17 cellular contexts compared by ENCODE assay signal in the genomic region with DNA sequence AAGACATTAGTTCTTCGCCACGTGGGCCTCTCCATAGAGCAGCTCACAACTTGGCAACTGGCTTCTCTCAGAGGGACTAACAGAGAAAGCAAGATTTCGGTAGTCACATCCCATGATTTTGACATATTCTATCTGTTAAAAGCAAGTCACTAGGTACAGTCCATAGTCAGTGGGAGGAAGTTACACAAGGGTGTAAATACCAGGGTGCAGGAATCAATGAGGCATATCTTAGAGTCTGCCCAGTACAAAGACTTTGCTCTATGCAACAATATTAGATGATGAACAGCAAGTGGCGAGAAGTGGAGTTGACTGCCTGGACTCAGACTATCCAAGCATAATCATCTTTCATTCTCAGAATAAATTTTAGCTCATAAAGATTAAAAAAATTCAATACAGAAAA.
DNase-seq lines count a peak whose midpoint lies in the region; ATAC-seq, FAIRE-seq and TF ChIP-seq lines count a peak whose summit lies in the region.
"Had no signal": no experiment of that assay in that cellular context is flagged by ENCODE, and none has a peak within 500 bp of the region (broad histone marks: within the 10 kb centered on the region; RNA-seq: fewer than 3 reads in every experiment).

No MANE protein-coding gene starts in this region.

- H3K4me1 ChIP-seq in OCI-LY7 (ENCODE audit: insufficient read depth, low read length, poor library complexity, severe bottlenecking), result no peaks in the 10 kb centered on the region
- H3K4me1 ChIP-seq in small intestine (ENCODE audit: control insufficient read depth in 2 of 2, insufficient read depth in 1 of 2, low read depth in 1 of 2, low read length in 1 of 2), result no peaks in the 10 kb centered on the region
- H3K4me1 ChIP-seq: HAP-1 had no signal

- BruUV-seq in OCI-LY7 (replicated peaks; lab: Mats Ljungman, UMichigan), result no TSS peak

- no peak for DNase-seq in GM12891 (ENCODE audit: insufficient read length, low spot score)
- no peak for DNase-seq in OCI-LY7 (ENCODE audit: low spot score)
- DNase-seq in left kidney (ENCODE audit: low read depth, low spot score), result peak; percentile 15
- peak; percentile 12 for DNase-seq in small intestine
- DNase-seq in mesothelial cell of epicardium (ENCODE audit: low spot score in 2 of 2, unreplicated experiment in 2 of 2), result no peak
- DNase-seq: 8988T; CD4-positive, CD25-positive, alpha-beta regulatory T cell; DMS53; GF-D8; GOT3; HFFc6 had no signal

- H3K9me3 Mint-ChIP-seq in mesothelial cell of epicardium, result peaks cover 6% of the 10 kb centered on the region

- intact Hi-C loops in OCI-LY7 (cut with micrococcal nuclease; ENCODE audit: unreplicated experiment), result no loop called here

- H2AFZ ChIP-seq in OCI-LY7 (ENCODE audit: low read length), result 0 out of 2 replicates have a peak overlapping the region, but pooled peaks have one; percentile 31

- no peaks in the 10 kb centered on the region for H3K36me3 Mint-ChIP-seq in mesothelial cell of epicardium
- H3K36me3 Mint-ChIP-seq: CD4-positive, CD25-positive, alpha-beta regulatory T cell had no signal

- FAIRE-seq in GM12891 (lab: Jason Lieb, UNC), result peak; percentile 16
- FAIRE-seq in small intestine (lab: Jason Lieb, UNC), result no peak
- FAIRE-seq: HTR-8/SVneo, K562 had no signal

- no peaks in the 10 kb centered on the region for H3K9me2 ChIP-seq in OCI-LY7 (ENCODE audit: insufficient read depth, low read length)

- H3K27ac ChIP-seq in OCI-LY7 (ENCODE audit: low read depth, low read length, poor library complexity, severe bottlenecking) (no peak overlapping the region), small intestine (ENCODE audit: low read depth in 1 of 2, low read length in 1 of 2) (no peak overlapping the region)

- POLR2A ChIA-PET in OCI-LY7 (lab: Charles Lee), result interaction anchor here (1.6 kb wide), 1 partner anchor 10 kb away, joined by 6 read pairs; no protein-coding TSS in a partner anchor

- H3K4me2 ChIP-seq in OCI-LY7 (ENCODE audit: low read length), result no peak overlapping the region

- no peaks in the 10 kb centered on the region for H3K27me3 ChIP-seq in small intestine (ENCODE audit: control insufficient read depth in 2 of 2, insufficient read depth in 2 of 2, low read length in 2 of 2)
- H3K27me3 ChIP-seq: BLaER1 treated with 17β-estradiol and CSF1 and Interleukin-3, amounts not matched to agents 10 nM and 100 nM had no signal

- H3K4me1 Mint-ChIP-seq in mesothelial cell of epicardium, result no peaks in the 10 kb centered on the region
- H3K4me1 Mint-ChIP-seq: CD4-positive, CD25-positive, alpha-beta regulatory T cell had no signal

- H3K9me3 ChIP-seq in OCI-LY7 (ENCODE audit: low read length) (no peaks in the 10 kb centered on the region), small intestine (ENCODE audit: control insufficient read depth, low read depth) (no peaks in the 10 kb centered on the region)
- H3K9me3 ChIP-seq: BLaER1 treated with 17β-estradiol and CSF1 and Interleukin-3, amounts not matched to agents 10 nM and 100 nM; HAP-1 had no signal

- no peak for TF ChIP-seq POLR2A in GM12891 (IDR thresholded peaks at IDR 0.05; ENCODE audit: low read depth, low read length)

- H4K20me1 ChIP-seq in OCI-LY7 (ENCODE audit: insufficient read depth, low read length), result no peaks in the 10 kb centered on the region
- H4K20me1 ChIP-seq: BLaER1 treated with 17β-estradiol and CSF1 and Interleukin-3, amounts not matched to agents 10 nM and 100 nM had no signal

- H3K27ac Mint-ChIP-seq in mesothelial cell of epicardium, result no peak overlapping the region
- H3K27ac Mint-ChIP-seq: CD4-positive, CD25-positive, alpha-beta regulatory T cell; HFFc6 had no signal

- H3K36me3 ChIP-seq in OCI-LY7 (ENCODE audit: insufficient read depth, low read length) (no peaks in the 10 kb centered on the region), small intestine (ENCODE audit: control insufficient read depth in 2 of 2, insufficient read depth in 2 of 2, low read length in 2 of 2) (no peaks in the 10 kb centered on the region)
- H3K36me3 ChIP-seq: BLaER1 treated with 17β-estradiol and CSF1 and Interleukin-3, amounts not matched to agents 10 nM and 100 nM; HAP-1 had no signal

- H3K4me3 ChIP-seq in OCI-LY7 (ENCODE audit: low read depth, low read length, poor library complexity, severe bottlenecking), result no peak overlapping the region
- no peak overlapping the region for H3K4me3 ChIP-seq in small intestine (ENCODE audit: low read depth in 1 of 2, low read length in 2 of 2)
- H3K4me3 ChIP-seq: BLaER1 treated with 17β-estradiol and CSF1 and Interleukin-3, amounts not matched to agents 10 nM and 100 nM; HAP-1; K562 had no signal

- no peak overlapping the region for H3K4me3 Mint-ChIP-seq in mesothelial cell of epicardium
- H3K4me3 Mint-ChIP-seq: CD4-positive, CD25-positive, alpha-beta regulatory T cell; HFFc6 had no signal

- no peaks in the 10 kb centered on the region for H3K27me3 Mint-ChIP-seq in mesothelial cell of epicardium (ENCODE audit: low read depth)
- H3K27me3 Mint-ChIP-seq: CD4-positive, CD25-positive, alpha-beta regulatory T cell had no signal

- H3K79me2 ChIP-seq in OCI-LY7 (ENCODE audit: insufficient read depth, low read depth, low read length), result no peaks in the 10 kb centered on the region

- TF ChIP-seq CTCF in OCI-LY7 (conservative IDR thresholded peaks at IDR 0.05; ENCODE audit: low read length) (no peak), mesothelial cell of epicardium (IDR thresholded peaks at IDR 0.05; ENCODE audit: unreplicated experiment) (no peak)

- CTCF ChIA-PET in OCI-LY7 (lab: Charles Lee; ENCODE audit: unreplicated experiment), result no interaction called here

- ATAC-seq in GM21390 (IDR thresholded peaks at IDR 0.05; ENCODE audit: unreplicated experiment) (no peak), HG03095 (IDR thresholded peaks at IDR 0.05; ENCODE audit: unreplicated experiment) (no peak)
- ATAC-seq: K562 had no signal

- WGBS in small intestine, 3 donors, result 68 to 81% (median 77%) methylated on average over 4 of the region's 4 CpGs

TF ChIP-seq in GM12891, 5 proteins besides CTCF, POLR2A, EP300 and RAD21:
- TF ChIP-seq POU2F2 (IDR thresholded peaks at IDR 0.05; ENCODE audit: low read depth, low read length), result no peak
- TF ChIP-seq TAF1 (IDR thresholded peaks at IDR 0.05; ENCODE audit: low read depth, low read length), result no peak
- no peak for TF ChIP-seq PAX5 (IDR thresholded peaks at IDR 0.05; ENCODE audit: insufficient read depth, low read length, severe bottlenecking)
- TF ChIP-seq SPI1 (IDR thresholded peaks at IDR 0.05; ENCODE audit: low read depth, low read length), result no peak
- no peak for TF ChIP-seq POLR2AphosphoS5 (IDR thresholded peaks at IDR 0.05; ENCODE audit: low read depth, low read length)
TF ChIP-seq in GM12891: peak in this region for 0.

Comparison
In these comparisons a context has a peak if more than half of its experiments do, and no peak if none do; other contexts are left out.
1. DNase-seq: peak in left kidney (single experiment) and small intestine (single experiment); none in GM12891 (single experiment), OCI-LY7 (single experiment) and mesothelial cell of epicardium (0 of 2).